7 cellular contexts compared by ENCODE assay signal in genomic region chr17:36207383-36207782, GRCh38. TPM values are rescaled to one million over a fixed set of nuclear protein-coding genes. Genes with fewer than 3 reads are reported as not detected.
"Had no signal": no experiment of that assay in that cellular context is flagged by ENCODE, and none has a peak within 500 bp of the region (broad histone marks: within the 10 kb centered on the region; RNA-seq: fewer than 3 reads in every experiment).

No MANE protein-coding gene starts in this region.

RNA-seq across cellular contexts. Expression of gene CCL4L2, which starts 3.5 kb away (rescaled TPM):
- total RNA-seq: GM23248, H4, H7, HepG2, HFFc6, HT1080 had no signal
- polyA plus RNA-seq: HepG2, IgD-negative memory B cell had no signal

RNA-seq across cellular contexts. Expression of gene CCL3L1, which starts 10.8 kb away (rescaled TPM):
- total RNA-seq: GM23248, H4, H7, HepG2, HT1080 had no signal
- polyA plus RNA-seq: GM23248, HepG2 had no signal

RNA-seq across cellular contexts. Expression of gene TBC1D3B, which starts 30.9 kb away (rescaled TPM):
- total RNA-seq: GM23248, H7, HT1080 had no signal

RNA-seq across cellular contexts. Expression of gene TBC1D3I, which starts 57.0 kb away (rescaled TPM):
- total RNA-seq: GM23248, H4, H7 had no signal
- polyA plus RNA-seq: GM23248, IgD-negative memory B cell had no signal
